9 cellular contexts compared by ENCODE assay signal in genomic region chr22:19757140-19757984, GRCh38. TPM values are rescaled to one million over a fixed set of nuclear protein-coding genes. Genes with fewer than 3 reads are reported as not detected.
DNase-seq lines count a peak whose midpoint lies in the region; ATAC-seq, FAIRE-seq and TF ChIP-seq lines count a peak whose summit lies in the region.
"Had no signal": no experiment of that assay in that cellular context is flagged by ENCODE, and none has a peak within 500 bp of the region (broad histone marks: within the 10 kb centered on the region; RNA-seq: fewer than 3 reads in every experiment).

No MANE protein-coding gene starts in this region.

- peak overlapping the region; percentile 65; the same call in 1 of the 2 replicates for H3K4me2 ChIP-seq in GM12878 (ENCODE audit: control insufficient read depth, insufficient read depth)

- peaks cover 54% of the 10 kb centered on the region for H3K27me3 Mint-ChIP-seq in CD8-positive, alpha-beta T cell (ENCODE audit: low read depth)
- peaks cover 92% of the 10 kb centered on the region for H3K27me3 Mint-ChIP-seq in nephron (ENCODE audit: low read depth)

- POLR2A ChIA-PET in CD8-positive, alpha-beta T cell (lab: Charles Lee): no interaction called here
- POLR2A ChIA-PET in GM12878 (lab: Charles Lee): no interaction called here

- H3K4me1 Mint-ChIP-seq in CD8-positive, alpha-beta T cell (ENCODE audit: low read depth): peaks cover 34% of the 10 kb centered on the region
- peaks cover 25% of the 10 kb centered on the region for H3K4me1 Mint-ChIP-seq in nephron

- 34% methylated on average over 12 of the region's 16 CpGs for WGBS in GM12878 (ENCODE audit: insufficient coverage, insufficient replicate concordance, low lambda C conversion rate, missing lambda C conversion rate)

- H3K9ac ChIP-seq in GM12878 (ENCODE audit: control insufficient read depth, insufficient read depth, low read length): no peak overlapping the region

- no peak for ATAC-seq in CD8-positive, alpha-beta T cell
- ATAC-seq in GM12878 (peak; percentile 76), HG03342 (IDR thresholded peaks at IDR 0.05; ENCODE audit: unreplicated experiment) (no peak), GM21737 (IDR thresholded peaks at IDR 0.05; ENCODE audit: unreplicated experiment) (no peak)

- in situ Hi-C loops in GM12878 (cut with MboI): no loop called here

- peak in 1 of 7 experiments; percentile 6 for DNase-seq in CD8-positive, alpha-beta T cell
- DNase-seq in LNCaP clone FGC (ENCODE audit: low read depth) (no peak), GM12878 (ENCODE audit: low read depth, low spot score) (no peak), NCI-H1436 treated with DMSO at 0.1 percent for 48 hours (lab: John Stamatoyannopoulos, UW) (no peak), OCI-M1 (lab: John Stamatoyannopoulos, UW) (no peak)

- H3K27me3 ChIP-seq in CD8-positive, alpha-beta T cell (ENCODE audit: insufficient read depth, low read length): peaks cover 24% of the 10 kb centered on the region
- H3K27me3 ChIP-seq in GM12878 (replicated peaks in 1 of 2; ENCODE audit: control insufficient read depth in 2 of 2, insufficient read depth in 2 of 2, low read length in 1 of 2): peaks cover 24 to 25% of the 10 kb centered on the region in 2 experiments

- SMC1A ChIA-PET in GM12878 (lab: Charles Lee; ENCODE audit: uncharacterized antibody, unreplicated experiment): no interaction called here

- intact Hi-C loops in CD8-positive, alpha-beta T cell (cut with DNase I, micrococcal nuclease): loop anchor here (2.0 to 5.0 kb wide), 2 partner anchors 25 to 135 kb away; no protein-coding TSS in a partner anchor
- intact Hi-C loops in GM12878 (cut with micrococcal nuclease; ENCODE audit: unreplicated experiment): no loop called here

- peak overlapping the region; percentile 74 for H3K4me3 Mint-ChIP-seq in CD8-positive, alpha-beta T cell
- H3K4me3 Mint-ChIP-seq in nephron: peak overlapping the region; percentile 14 to 53 (median 30)

- BruUV-seq in GM12878 (replicated peaks; lab: Mats Ljungman, UMichigan): no TSS peak

- no peak for TF ChIP-seq EP300 in GM12878 (IDR thresholded peaks at IDR 0.05; ENCODE audit: borderline replicate concordance in 1 of 2, control insufficient read depth in 1 of 2, low read depth in 2 of 2, low read length in 2 of 2)

- no peaks in the 10 kb centered on the region for H3K36me3 Mint-ChIP-seq in CD8-positive, alpha-beta T cell
- no peaks in the 10 kb centered on the region for H3K36me3 Mint-ChIP-seq in nephron (ENCODE audit: low read depth)

- no peak for TF ChIP-seq CTCF in CD8-positive, alpha-beta T cell (IDR thresholded peaks at IDR 0.05)
- TF ChIP-seq CTCF in LNCaP clone FGC (IDR thresholded peaks at IDR 0.05; ENCODE audit: control insufficient read depth, extremely low read depth, insufficient read depth) (no peak), GM12878 (IDR thresholded peaks at IDR 0.05 in 2 of 3, conservative IDR thresholded peaks at IDR 0.05 in 1 of 3; ENCODE audit: control insufficient read depth in 2 of 3, extremely low read depth in 1 of 3, insufficient read depth in 1 of 3, low read depth in 3 of 3, low read length in 3 of 3) (no peak), nephron (IDR thresholded peaks at IDR 0.05; ENCODE audit: unreplicated experiment in 3 of 3) (no peak)

- no peaks in the 10 kb centered on the region for H3K9me3 ChIP-seq in CD8-positive, alpha-beta T cell (ENCODE audit: low read length)
- H3K9me3 ChIP-seq in GM12878 (replicated peaks; ENCODE audit: control insufficient read depth, insufficient read depth, low read length): no peaks in the 10 kb centered on the region

- no peaks in the 10 kb centered on the region for H3K36me3 ChIP-seq in CD8-positive, alpha-beta T cell (ENCODE audit: insufficient read depth, low read length)
- no peaks in the 10 kb centered on the region for H3K36me3 ChIP-seq in GM12878 (ENCODE audit: control insufficient read depth in 2 of 2, insufficient read depth in 2 of 2, low read length in 1 of 2)

- no peak for FAIRE-seq in GM12878 (lab: Jason Lieb, UNC)

- TF ChIP-seq RAD21 in GM12878 (IDR thresholded peaks at IDR 0.05; ENCODE audit: insufficient read depth, low read depth, low read length): no peak

- H3K27ac Mint-ChIP-seq in CD8-positive, alpha-beta T cell: no peak overlapping the region
- no peak overlapping the region for H3K27ac Mint-ChIP-seq in nephron

- CTCF ChIA-PET in CD8-positive, alpha-beta T cell (lab: Charles Lee): interaction anchor here (1.1 to 5.6 kb wide), 8 partner anchors 13 to 154 kb away, joined by 3 to 37 read pairs (median 8); no protein-coding TSS in a partner anchor
- CTCF ChIA-PET in GM12878 (lab: Yijun Ruan, JAX): interaction anchor here (0.5 to 2.2 kb wide), 5 partner anchors 16 to 153 kb away, joined by 3 to 7 read pairs (median 6); no protein-coding TSS in a partner anchor

- no peaks in the 10 kb centered on the region for H3K9me3 Mint-ChIP-seq in CD8-positive, alpha-beta T cell
- H3K9me3 Mint-ChIP-seq in nephron: no peaks in the 10 kb centered on the region

- no peak for TF ChIP-seq POLR2A in GM12878 (IDR thresholded peaks at IDR 0.05; ENCODE audit: low read depth, low read length)

- no peak overlapping the region for H3K27ac ChIP-seq in CD8-positive, alpha-beta T cell (ENCODE audit: low read depth, low read length)
- no peak overlapping the region for H3K27ac ChIP-seq in GM12878 (ENCODE audit: control insufficient read depth, insufficient read depth)

- H3K79me2 ChIP-seq in GM12878 (ENCODE audit: control insufficient read depth, insufficient read depth, low read length): no peaks in the 10 kb centered on the region

- H3K4me3 ChIP-seq in CD8-positive, alpha-beta T cell (ENCODE audit: low read depth, low read length): no peak overlapping the region
- H3K4me3 ChIP-seq in LNCaP clone FGC (ENCODE audit: low read depth, low read length) (peak overlapping the region; percentile 51), GM12878 (no peak overlapping the region; the same call in 1 of the 2 replicates)
- H3K4me3 ChIP-seq: lung had no signal

- H2AFZ ChIP-seq in GM12878 (ENCODE audit: control insufficient read depth, low read depth, low read length): no peak overlapping the region

- H3K4me1 ChIP-seq in CD8-positive, alpha-beta T cell (ENCODE audit: insufficient read depth, low read length): peaks cover 26% of the 10 kb centered on the region
- peaks cover 6% of the 10 kb centered on the region for H3K4me1 ChIP-seq in GM12878 (ENCODE audit: control insufficient read depth, insufficient read depth, low read length)

- peaks cover 4% of the 10 kb centered on the region for H4K20me1 ChIP-seq in GM12878 (ENCODE audit: control insufficient read depth, insufficient read depth)

- RAD21 ChIA-PET in GM12878 (lab: Charles Lee; ENCODE audit: unreplicated experiment): interaction anchor here (1.0 to 1.2 kb wide), 3 partner anchors 16 to 154 kb away, joined by 6 to 12 read pairs (median 7); no protein-coding TSS in a partner anchor

RNA-seq across cellular contexts. Expression of gene TBX1, which starts 3.2 kb away (rescaled TPM):
- total RNA-seq in CD8-positive, alpha-beta T cell: not detected
- total RNA-seq in GM12878 (2013; cell fraction: nucleolus; rRNA removed): not detected in 2 replicates
- total RNA-seq in GM12878 (2014; rRNA removed) (not detected in 2 replicates), GM12878 (2014; rRNA removed; fragmentation: Illumina TruSeq; extraction: Trizol) (not detected in 2 replicates), GM12878 (2021) (not detected in 2 replicates)
- polyA plus RNA-seq in GM12878 (2011; ENCODE audit: low read depth): not detected
- polyA plus RNA-seq in GM12878 (2011; rRNA removed) (not detected in 2 replicates), GM12878 (2014; fragmentation: Illumina TruSeq; extraction: Trizol) (not detected in 2 replicates), GM12878 (2014; fragmentation: Nextera tagmentation; extraction: Ambion mirVana) (not detected), GM12878 (2014; rRNA removed) (not detected in 2 replicates), GM12878 (2016; fragmentation: Nextera tagmentation; extraction: Ambion mirVana) (not detected)
- not detected in 2 replicates for polyA plus RNA-seq in GM12878 (2011; cell fraction: cytosol; rRNA removed)
- polyA plus RNA-seq in GM12878 (2011; cell fraction: nucleus; rRNA removed): 0.20 TPM in 1 of 2 replicates, not detected in the other
- not detected in 2 replicates for polyA plus RNA-seq in GM12878 (2012)
- polyA minus RNA-seq in GM12878 (2011; rRNA and poly(A)+ RNA removed): not detected in 2 replicates
- polyA minus RNA-seq in GM12878 (2011; cell fraction: cytosol; rRNA and poly(A)+ RNA removed): not detected in 2 replicates
- not detected in 2 replicates for polyA minus RNA-seq in GM12878 (2011; cell fraction: nucleus; rRNA and poly(A)+ RNA removed)

RNA-seq across cellular contexts. Expression of gene GP1BB, which starts 34.0 kb away (rescaled TPM):
- total RNA-seq in CD8-positive, alpha-beta T cell: under 1 TPM in 1 of 2 experiments, not detected in 1; 0.39 TPM
- not detected in 2 replicates for total RNA-seq in GM12878 (2013; cell fraction: nucleolus; rRNA removed)
- total RNA-seq in GM12878 (2014; rRNA removed) (0.28 TPM in 1 of 2 replicates, not detected in the other), GM12878 (2014; rRNA removed; fragmentation: Illumina TruSeq; extraction: Trizol) (not detected in 2 replicates), GM12878 (2021) (0.28 and 0.35 TPM in 2 replicates)
- not detected for polyA plus RNA-seq in GM12878 (2011; ENCODE audit: low read depth)
- polyA plus RNA-seq in GM12878 (2011; rRNA removed) (not detected in 2 replicates), GM12878 (2014; fragmentation: Illumina TruSeq; extraction: Trizol) (not detected in 2 replicates), GM12878 (2014; fragmentation: Nextera tagmentation; extraction: Ambion mirVana) (under 1 TPM in 1 of 2 experiments, not detected in 1; 0.05 TPM), GM12878 (2014; rRNA removed) (0.10 TPM in 1 of 2 replicates, not detected in the other), GM12878 (2016; fragmentation: Nextera tagmentation; extraction: Ambion mirVana) (not detected)
- polyA plus RNA-seq in GM12878 (2011; cell fraction: cytosol; rRNA removed): 0.07 TPM in 1 of 2 replicates, not detected in the other
- 0.22 and 0.28 TPM in 2 replicates for polyA plus RNA-seq in GM12878 (2011; cell fraction: nucleus; rRNA removed)
- polyA plus RNA-seq in GM12878 (2012): 0.16 and 0.35 TPM in 2 replicates
- polyA minus RNA-seq in GM12878 (2011; rRNA and poly(A)+ RNA removed): not detected in 2 replicates
- not detected in 2 replicates for polyA minus RNA-seq in GM12878 (2011; cell fraction: cytosol; rRNA and poly(A)+ RNA removed)
- not detected in 2 replicates for polyA minus RNA-seq in GM12878 (2011; cell fraction: nucleus; rRNA and poly(A)+ RNA removed)

RNA-seq across cellular contexts. Expression of gene SEPTIN5, which starts 43.1 kb away (rescaled TPM):
- total RNA-seq in CD8-positive, alpha-beta T cell: 1 to 10 TPM in 1 of 2 experiments, under 1 TPM in 1; 0.75 to 1.4 TPM
- 4.3 and 5.9 TPM in 2 replicates for total RNA-seq in GM12878 (2013; cell fraction: nucleolus; rRNA removed)
- total RNA-seq in GM12878 (2014; rRNA removed): 0.34 and 0.65 TPM in 2 replicates
- 0.13 and 0.51 TPM in 2 replicates for total RNA-seq in GM12878 (2014; rRNA removed; fragmentation: Illumina TruSeq; extraction: Trizol)
- 0.82 and 1.1 TPM in 2 replicates for total RNA-seq in GM12878 (2021)
- 0.42 TPM for polyA plus RNA-seq in GM12878 (2011; ENCODE audit: low read depth)
- 0.19 and 0.43 TPM in 2 replicates for polyA plus RNA-seq in GM12878 (2011; rRNA removed)
- 0.12 and 0.31 TPM in 2 replicates for polyA plus RNA-seq in GM12878 (2011; cell fraction: cytosol; rRNA removed)
- 1.3 and 1.5 TPM in 2 replicates for polyA plus RNA-seq in GM12878 (2011; cell fraction: nucleus; rRNA removed)
- 1.2 and 1.4 TPM in 2 replicates for polyA plus RNA-seq in GM12878 (2012)
- 0.34 and 1.5 TPM in 2 replicates for polyA plus RNA-seq in GM12878 (2014; fragmentation: Illumina TruSeq; extraction: Trizol)
- polyA plus RNA-seq in GM12878 (2014; fragmentation: Nextera tagmentation; extraction: Ambion mirVana): not detected
- polyA plus RNA-seq in GM12878 (2014; rRNA removed): 0.46 TPM in 1 of 2 replicates, not detected in the other
- polyA plus RNA-seq in GM12878 (2016; fragmentation: Nextera tagmentation; extraction: Ambion mirVana): not detected
- polyA minus RNA-seq in GM12878 (2011; rRNA and poly(A)+ RNA removed): 1.1 and 2.0 TPM in 2 replicates
- not detected in 2 replicates for polyA minus RNA-seq in GM12878 (2011; cell fraction: cytosol; rRNA and poly(A)+ RNA removed)
- 0.36 and 0.57 TPM in 2 replicates for polyA minus RNA-seq in GM12878 (2011; cell fraction: nucleus; rRNA and poly(A)+ RNA removed)
